ENCODE assay signal across 19 cellular contexts in the genomic region with DNA sequence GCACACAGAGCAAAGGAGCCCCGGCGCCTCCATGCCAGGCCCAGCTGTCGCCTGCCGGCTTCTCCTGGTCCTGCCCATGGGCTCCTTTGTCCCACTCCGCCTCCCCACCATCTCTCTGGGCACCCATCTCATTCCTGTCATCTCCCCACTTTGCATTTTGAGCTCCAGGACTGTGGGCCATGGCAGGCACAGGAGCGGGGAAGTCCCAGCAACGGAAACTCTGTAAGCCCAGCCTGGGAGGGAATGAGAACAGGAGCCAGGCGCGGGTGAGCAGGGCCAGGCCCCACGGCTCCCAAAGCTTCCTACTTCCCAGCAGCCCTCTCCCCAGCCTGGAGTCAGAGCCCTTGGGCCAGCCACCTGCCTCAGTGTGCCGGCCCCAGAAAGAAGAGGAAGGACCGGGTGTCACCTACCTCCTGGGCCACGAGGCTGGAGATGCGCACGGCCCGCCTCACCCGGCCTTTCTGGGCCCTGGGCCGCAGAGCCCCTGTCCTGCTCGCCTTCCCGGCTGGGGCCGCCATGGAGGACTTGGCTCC. TPM values are rescaled to one million over a fixed set of nuclear protein-coding genes. Genes with fewer than 3 reads are reported as not detected.
A peak's percentile ranks its signal among the peaks of the same experiment; 100 is the strongest.
DNase-seq lines count a peak whose midpoint lies in the region; ATAC-seq and TF ChIP-seq lines count a peak whose summit lies in the region.
"Had no signal": no experiment of that assay in that cellular context is flagged by ENCODE, and none has a peak within 500 bp of the region (broad histone marks: within the 10 kb centered on the region; RNA-seq: fewer than 3 reads in every experiment).

No MANE protein-coding gene starts in this region.

- H3K9me3 ChIP-seq in WERI-Rb-1 (ENCODE audit: severe bottlenecking) (no peaks in the 10 kb centered on the region), heart right ventricle (no peaks in the 10 kb centered on the region), trophoblast cell (ENCODE audit: insufficient read depth, low read depth, low read length) (peaks cover 9% of the 10 kb centered on the region), uterus (no peaks in the 10 kb centered on the region)
- H3K9me3 ChIP-seq: neutrophil, spleen had no signal

- no peak overlapping the region for H2BK12ac ChIP-seq in trophoblast cell (ENCODE audit: low read length)

- H4K91ac ChIP-seq in trophoblast cell (ENCODE audit: low read depth, low read length): peak overlapping the region; percentile 76

- H3K27ac ChIP-seq in WERI-Rb-1 (peak overlapping the region; percentile 75), heart right ventricle (peak overlapping the region; percentile 67 to 90 (median 75)), trophoblast cell (ENCODE audit: low read depth, low read length) (no peak overlapping the region), uterus (peak overlapping the region; percentile 59 to 74)
- H3K27ac ChIP-seq: C4-2B, neutrophil had no signal

- no peaks in the 10 kb centered on the region for H3K79me2 ChIP-seq in trophoblast cell (ENCODE audit: control insufficient read depth, insufficient read depth, low read length, poor library complexity)

- H2BK120ac ChIP-seq in trophoblast cell (ENCODE audit: insufficient read depth, low read length, poor library complexity): peak overlapping the region; percentile 54

- H3K4ac ChIP-seq in trophoblast cell (ENCODE audit: low read depth, low read length): no peak overlapping the region

- intact Hi-C loops in heart right ventricle (cut with DNase I): loop anchor here in 4 of 10 donors (5.0 to 10.0 kb wide), 3 partner anchors 50 to 58 kb away; no protein-coding TSS in a partner anchor
- intact Hi-C loops in uterus (cut with DNase I; ENCODE audit: low total_unique reads): no loop called here

- no peak overlapping the region for H2AK5ac ChIP-seq in trophoblast cell (ENCODE audit: low read length)

- no peak overlapping the region for H2AFZ ChIP-seq in trophoblast cell (ENCODE audit: insufficient read depth, low read length, poor library complexity)

- TF ChIP-seq CTCF in WERI-Rb-1 (IDR thresholded peaks at IDR 0.05; ENCODE audit: low read depth, low read length) (no peak), heart right ventricle (IDR thresholded peaks at IDR 0.05) (no peak), uterus (IDR thresholded peaks at IDR 0.05) (no peak), GM10266 (IDR thresholded peaks at IDR 0.05; ENCODE audit: control insufficient read depth, insufficient read depth, low read depth, missing control alignments) (no peak)

- 46 to 62% methylated on average over 19 to 21 of the region's 21 CpGs for WGBS in heart right ventricle, 2 donors
- WGBS in trophoblast cell (ENCODE audit: extremely low coverage, insufficient coverage, insufficient read length): no CpG with 5 or more reads among the region's 21 CpGs

- no peak overlapping the region for H4K12ac ChIP-seq in trophoblast cell (ENCODE audit: low read depth, low read length)

- peaks cover 27% of the 10 kb centered on the region for H3K36me3 ChIP-seq in WERI-Rb-1
- peaks cover 0 to 18% (median 0%) of the 10 kb centered on the region in 9 donors for H3K36me3 ChIP-seq in heart right ventricle
- no peaks in the 10 kb centered on the region for H3K36me3 ChIP-seq in trophoblast cell (ENCODE audit: control insufficient read depth in 1 of 2, insufficient read depth in 2 of 2, low read length in 2 of 2)
- H3K36me3 ChIP-seq in uterus: no peaks in the 10 kb centered on the region
- H3K36me3 ChIP-seq: neutrophil, spleen had no signal

- no peaks in the 10 kb centered on the region for H3K27me3 ChIP-seq in WERI-Rb-1 (ENCODE audit: insufficient read depth, low read depth, severe bottlenecking)
- H3K27me3 ChIP-seq in heart right ventricle: peaks cover 0 to 53% (median 30%) of the 10 kb centered on the region in 7 donors
- no peaks in the 10 kb centered on the region for H3K27me3 ChIP-seq in trophoblast cell (ENCODE audit: insufficient read depth, low read length)
- H3K27me3 ChIP-seq in uterus: no peaks in the 10 kb centered on the region

- H3K79me1 ChIP-seq in trophoblast cell (ENCODE audit: low read length): peaks cover 3% of the 10 kb centered on the region

- TF ChIP-seq POLR2A in uterus (IDR thresholded peaks at IDR 0.05): no peak

- DNase-seq in WERI-Rb-1 (no peak), heart right ventricle (no peak), trophoblast cell (no peak), uterus (peak in 1 of 2 donors; percentile 22), GM10266 (ENCODE audit: extremely low spot score) (no peak), NCI-H2171 (lab: John Stamatoyannopoulos, UW) (no peak)
- no peak for DNase-seq in stimulated activated CD4-positive, alpha-beta T cell treated with anti-CD3 and anti-CD28 coated beads, Interleukin-2, amount 100 ng/mL, for 48 hours
- DNase-seq: activated CD4-positive, alpha-beta T cell treated with anti-CD3 and anti-CD28 coated beads, Interleukin-2, amount 10 ng/mL, durations not matched to agents 7 days and 5 days; activated T-cell treated with anti-CD3 and anti-CD28 coated beads, Interleukin-2, amount 50 U/mL, for 1 hour; DND-41; effector CD8-positive, alpha-beta T cell; NCI-H1105 treated with DMSO at 0.1 percent for 48 hours; NCI-H345; spleen; stimulated activated naive CD4-positive, alpha-beta T cell had no signal

- H3K4me1 ChIP-seq in heart right ventricle: peaks cover 11 to 72% (median 40%) of the 10 kb centered on the region in 9 donors
- H3K4me1 ChIP-seq in trophoblast cell (ENCODE audit: control insufficient read depth in 1 of 2, insufficient read depth in 2 of 2, low read length in 2 of 2): peaks cover 17% of the 10 kb centered on the region in 2 experiments
- peaks cover 0 to 16% of the 10 kb centered on the region in 2 donors for H3K4me1 ChIP-seq in uterus

- no peak overlapping the region for H3K9ac ChIP-seq in trophoblast cell (ENCODE audit: low read length)

- H2BK5ac ChIP-seq in trophoblast cell (ENCODE audit: low read depth, low read length, poor library complexity): no peak overlapping the region

- peak overlapping the region; percentile 30 for H3K18ac ChIP-seq in trophoblast cell (ENCODE audit: low read length)

- H3K4me3 ChIP-seq in WERI-Rb-1 (ENCODE audit: low read depth, low read length): no peak overlapping the region
- peak overlapping the region in 1 of 10 donors; percentile 11 for H3K4me3 ChIP-seq in heart right ventricle
- H3K4me3 ChIP-seq in trophoblast cell (ENCODE audit: low read depth, low read length): no peak overlapping the region
- peak overlapping the region; percentile 10 to 30 for H3K4me3 ChIP-seq in uterus

- H4K8ac ChIP-seq in trophoblast cell (ENCODE audit: low read depth, low read length): peak overlapping the region; percentile 15

- no peak overlapping the region for H3K23ac ChIP-seq in trophoblast cell (ENCODE audit: low read length)

- no peak overlapping the region for H3K4me2 ChIP-seq in trophoblast cell (ENCODE audit: low read length)

- H3K14ac ChIP-seq in trophoblast cell (ENCODE audit: low read length): peak overlapping the region; percentile 23

- ATAC-seq in heart right ventricle: peak in 6 of 8 donors; percentile 4 to 36 (median 16)
- ATAC-seq: activated naive CD4-positive, alpha-beta T cell treated with anti-CD3 and anti-CD28 coated beads, Interleukin-2, amount 50 U/mL, for 72 hours had no signal

RNA-seq across cellular contexts. Expression of a gene that starts 23.1 kb away (rescaled TPM):
- total RNA-seq in heart right ventricle: 100 to 1,000 TPM in 1 of 10 donors, 10 to 100 TPM in 9; 63.2 to 126 (median 78.4) TPM
- 10 to 100 TPM; 50.2 to 99.9 TPM for polyA plus RNA-seq in heart right ventricle
- 1.4 and 1.5 TPM in 2 replicates for polyA plus RNA-seq in trophoblast cell (2013)
- total RNA-seq in uterus: 10 to 100 TPM in 3 of 4 donors, 1 to 10 TPM in 1; 9.1 to 51.0 (median 22.8) TPM

RNA-seq across cellular contexts. Expression of a gene that starts 35.8 kb away (rescaled TPM):
- total RNA-seq in heart right ventricle: 10 to 100 TPM in 9 of 10 donors, 1 to 10 TPM in 1; 10.0 to 53.3 (median 13.3) TPM
- polyA plus RNA-seq in heart right ventricle: 10 to 100 TPM; 11.1 to 25.5 TPM
- polyA plus RNA-seq in trophoblast cell (2013): 3.1 and 3.4 TPM in 2 replicates
- total RNA-seq in uterus: 10 to 100 TPM in 2 of 4 donors, 1 to 10 TPM in 2; 6.6 to 50.1 (median 15.8) TPM
- total RNA-seq: SK-MEL-5 had no signal

Comparison
In these comparisons a context has a peak if more than half of its experiments do, and no peak if none do; other contexts are left out.
1. H3K4me3 ChIP-seq: peak in uterus (2 of 2); none in WERI-Rb-1 (single experiment) and trophoblast cell (single experiment).